ENCODE assay signal across 1 cellular context in the genomic region with DNA sequence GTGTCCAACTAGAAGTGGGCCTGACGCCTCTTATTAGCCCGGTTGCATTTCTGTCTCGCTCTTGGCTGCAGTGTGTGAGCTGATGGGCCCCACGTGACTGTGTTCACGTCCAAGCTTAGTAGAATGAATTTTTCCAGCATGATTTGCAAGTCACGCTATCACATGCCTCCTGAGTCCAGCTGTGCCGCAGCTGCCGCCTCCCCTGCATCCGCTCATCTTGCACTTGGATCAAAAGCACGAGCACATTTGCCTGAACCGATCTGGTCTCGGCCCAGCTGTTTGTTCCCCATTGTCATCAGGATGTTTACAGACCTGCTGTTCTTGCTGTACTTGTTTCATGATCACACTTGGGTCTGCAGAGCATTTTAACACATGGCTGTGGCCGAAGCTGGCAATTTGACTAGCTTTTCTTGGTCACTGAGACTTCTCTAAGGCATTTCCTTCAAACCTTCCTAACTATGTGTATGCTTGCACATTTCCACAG.
TF ChIP-seq lines count a peak whose summit lies in the region.

No MANE protein-coding gene starts in this region.

TF ChIP-seq in HepG2, 621 proteins besides CTCF, POLR2A, EP300 and RAD21 (continued from another document):
- TF ChIP-seq PLRG1 (conservative IDR thresholded peaks at IDR 0.05) (no peak), MAZ (IDR thresholded peaks at IDR 0.05; ENCODE audit: borderline replicate concordance, low read depth, low read length) (no peak), MAZ (CRISPR knock-in tag; IDR thresholded peaks at IDR 0.05; ENCODE audit: low read depth) (no peak), ZNF549 (CRISPR knock-in tag; IDR thresholded peaks at IDR 0.05) (no peak), FOXO4 (CRISPR knock-in tag; conservative IDR thresholded peaks at IDR 0.05) (no peak), ZNF800 (CRISPR knock-in tag; IDR thresholded peaks at IDR 0.05) (no peak)
